Comparison of ENCODE assay signal across 8 cellular contexts in the genomic region with DNA sequence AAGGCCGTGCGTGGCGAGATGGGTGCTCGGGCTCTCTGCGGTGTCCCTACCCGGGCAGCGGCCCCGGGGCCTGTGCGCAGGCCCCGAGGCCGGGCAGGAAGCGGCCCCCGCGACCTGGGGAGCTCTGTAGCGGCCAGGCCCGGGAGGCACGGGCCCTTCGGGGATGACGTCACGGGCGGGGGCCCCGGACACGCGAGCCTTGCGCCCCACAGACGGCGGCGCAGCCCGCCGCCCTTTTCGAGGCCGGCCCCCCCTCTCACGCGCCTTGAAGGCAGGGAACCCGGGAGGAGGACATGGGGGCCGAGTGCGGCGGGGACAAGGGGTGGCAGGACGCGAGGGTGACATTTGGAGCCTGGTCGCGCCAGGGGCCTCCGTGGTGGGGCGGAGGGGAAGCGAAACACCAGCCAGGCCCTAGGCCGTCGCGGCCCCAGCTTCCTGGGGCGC. TPM values are rescaled to one million over a fixed set of nuclear protein-coding genes. Genes with fewer than 3 reads are reported as not detected.
DNase-seq lines count a peak whose midpoint lies in the region; ATAC-seq, FAIRE-seq and TF ChIP-seq lines count a peak whose summit lies in the region.

No MANE protein-coding gene starts in this region.

- H4K20me1 ChIP-seq in H1 (replicated peaks in 1 of 2; ENCODE audit: control insufficient read depth in 1 of 2, insufficient read depth in 2 of 2, low read length in 2 of 2), result peaks cover 3 to 6% of the 10 kb centered on the region in 2 experiments

- H3K4ac ChIP-seq in H1 (replicated peaks; ENCODE audit: insufficient read length, low read depth, low read length), result no peak overlapping the region

- H3K27me3 ChIP-seq in H1 (replicated peaks in 1 of 4; ENCODE audit: control insufficient read depth in 3 of 4, extremely low read depth in 1 of 4, insufficient read depth in 3 of 4, low read length in 3 of 4), result peaks cover 76 to 98% (median 96%) of the 10 kb centered on the region in 4 experiments
- no peaks in the 10 kb centered on the region for H3K27me3 ChIP-seq in mononuclear cell (ENCODE audit: insufficient read depth, low read length)

- H3K36me3 ChIP-seq in KOPT-K1 (ENCODE audit: insufficient read depth, low read length) (peaks cover 8% of the 10 kb centered on the region; the same call in 1 of the 2 replicates), H1 (ENCODE audit: control insufficient read depth in 2 of 4, insufficient read depth in 4 of 4, low read length in 3 of 4) (peaks cover 0 to 7% (median 0%) of the 10 kb centered on the region in 4 experiments; a peak in 1 of 8 replicates)

- peaks cover 5% of the 10 kb centered on the region; the same call in 1 of the 2 replicates for H3K23me2 ChIP-seq in H1 (ENCODE audit: low read depth, low read length)

- H3K14ac ChIP-seq in H1 (ENCODE audit: insufficient read length), result no peak overlapping the region

- no peaks in the 10 kb centered on the region for H3K79me2 ChIP-seq in H1 (ENCODE audit: control insufficient read depth in 1 of 2, insufficient read depth in 2 of 2, low read length in 2 of 2)

- no peak overlapping the region for H2BK20ac ChIP-seq in H1 (ENCODE audit: low read length)

- peak in 11 of 14 donors; percentile 36 to 82 (median 65) for DNase-seq in C1 segment of cervical spinal cord (lab: John Stamatoyannopoulos, UW)
- DNase-seq in activated CD4-positive, alpha-beta T cell treated with anti-CD3 and anti-CD28 coated beads, Interleukin-2, amount 50 U/mL, for 48 hours, result peak; percentile 62 to 68
- no peak for DNase-seq in H1 (ENCODE audit: low read depth in 1 of 2, low spot score in 2 of 2)
- DNase-seq in G401 (ENCODE audit: low spot score), result no peak

- in situ Hi-C loops in G401 (cut with HindIII; ENCODE audit: low sequenced_read_pairs), result no loop called here

- H3K18ac ChIP-seq in H1 (ENCODE audit: extremely low read depth, low read length), result 0 out of 2 replicates have a peak overlapping the region, but pooled peaks have one; percentile 15

- no peak for TF ChIP-seq EP300 in H1 (IDR thresholded peaks at IDR 0.05; ENCODE audit: borderline replicate concordance in 1 of 2, low read depth in 2 of 2, low read length in 2 of 2)

- no peaks in the 10 kb centered on the region for H3K79me1 ChIP-seq in H1 (ENCODE audit: low read depth, low read length)

- peak overlapping the region; percentile 77 to 85 for H3K4me2 ChIP-seq in H1 (ENCODE audit: insufficient read depth in 1 of 2, low read depth in 2 of 2, low read length in 2 of 2)

- no peak overlapping the region for H2BK120ac ChIP-seq in H1 (replicated peaks; ENCODE audit: low read depth, low read length)

- no peak overlapping the region; the same call in 1 of the 2 replicates for H2AFZ ChIP-seq in H1 (ENCODE audit: low read length)

- POLR2A ChIA-PET in H1 (lab: Charles Lee; ENCODE audit: partially characterized antibody), result interaction anchor here (0.7 to 4.1 kb wide), 8 partner anchors 11 to 187 kb away, joined by 3 to 21 read pairs (median 4); no protein-coding TSS in a partner anchor

- H3K36me3 Mint-ChIP-seq in stimulated activated naive CD8-positive, alpha-beta T cell treated with anti-CD3 and anti-CD28 coated beads, Interleukin-15, Interleukin-2, amounts not matched to agents 100 ng/mL and 50 ng/mL, for 24 hours (ENCODE audit: low read depth), result no peaks in the 10 kb centered on the region

- H2BK12ac ChIP-seq in H1 (ENCODE audit: low read depth, low read length), result no peak overlapping the region; the same call in 1 of the 2 replicates

- peak overlapping the region; percentile 91 for H3K27ac Mint-ChIP-seq in stimulated activated naive CD8-positive, alpha-beta T cell treated with anti-CD3 and anti-CD28 coated beads, Interleukin-15, Interleukin-2, amounts not matched to agents 100 ng/mL and 50 ng/mL, for 24 hours

- peak overlapping the region; percentile 92 for H3K27ac ChIP-seq in KOPT-K1 (ENCODE audit: low read depth, low read length, poor library complexity, severe bottlenecking)
- no peak overlapping the region for H3K27ac ChIP-seq in H1 (ENCODE audit: low read depth, low read length)

- no peaks in the 10 kb centered on the region for H3K9me3 ChIP-seq in KOPT-K1 (ENCODE audit: insufficient read depth, low read length, poor library complexity, severe bottlenecking)
- H3K9me3 ChIP-seq in H1 (ENCODE audit: insufficient read depth in 2 of 2, low read depth in 1 of 2, low read length in 1 of 2), result no peaks in the 10 kb centered on the region
- H3K9me3 ChIP-seq in mononuclear cell (ENCODE audit: low read depth, low read length), result no peaks in the 10 kb centered on the region

- no peak for TF ChIP-seq POLR2A in H1 (IDR thresholded peaks at IDR 0.05; ENCODE audit: control extremely low read depth in 1 of 2, low read depth in 2 of 2, low read length in 2 of 2)

- no peaks in the 10 kb centered on the region for H3K9me3 Mint-ChIP-seq in stimulated activated naive CD8-positive, alpha-beta T cell treated with anti-CD3 and anti-CD28 coated beads, Interleukin-15, Interleukin-2, amounts not matched to agents 100 ng/mL and 50 ng/mL, for 24 hours

- no peak overlapping the region for H2AK5ac ChIP-seq in H1 (ENCODE audit: low read depth, low read length)

- CTCF ChIA-PET in H1 (lab: Charles Lee; ENCODE audit: partially characterized antibody), result interaction anchor here (0.6 to 2.0 kb wide), 13 partner anchors 8 to 129 kb away, joined by 3 to 7 read pairs (median 3); no protein-coding TSS in a partner anchor

- no peak for TF ChIP-seq CTCF in H1 (IDR thresholded peaks at IDR 0.05; ENCODE audit: control extremely low read depth in 1 of 3, insufficient read depth in 1 of 3, low read depth in 1 of 3, low read length in 3 of 3)

- no peaks in the 10 kb centered on the region for H3K27me3 Mint-ChIP-seq in stimulated activated naive CD8-positive, alpha-beta T cell treated with anti-CD3 and anti-CD28 coated beads, Interleukin-15, Interleukin-2, amounts not matched to agents 100 ng/mL and 50 ng/mL, for 24 hours

- peak; percentile 40 for ATAC-seq in GM19452 (IDR thresholded peaks at IDR 0.05; ENCODE audit: unreplicated experiment)

- no peak overlapping the region for H3K56ac ChIP-seq in H1 (replicated peaks; ENCODE audit: insufficient read length, low read depth, low read length)

- no peak overlapping the region for H3K9ac ChIP-seq in H1 (replicated peaks in 1 of 4; ENCODE audit: extremely low read depth in 1 of 4, low read depth in 3 of 4, low read length in 3 of 4)

- FAIRE-seq in H1 (lab: Jason Lieb, UNC), result no peak

- H3K4me3 ChIP-seq in H1 (ENCODE audit: extremely low read depth in 1 of 4, insufficient read depth in 2 of 4, low read depth in 3 of 4, low read length in 4 of 4) (peak overlapping the region; percentile 34 to 71 (median 38)), mononuclear cell (ENCODE audit: low read length) (peak overlapping the region; percentile 59)

- peak overlapping the region; percentile 45; the same call in 1 of the 2 replicates for H4K8ac ChIP-seq in H1 (ENCODE audit: extremely low read depth, insufficient read depth, low read length)

- no peak for TF ChIP-seq RAD21 in H1 (IDR thresholded peaks at IDR 0.05 in 1 of 2, conservative IDR thresholded peaks at IDR 0.05 in 1 of 2; ENCODE audit: low read depth in 2 of 2, low read length in 2 of 2)

- H3K4me3 Mint-ChIP-seq in stimulated activated naive CD8-positive, alpha-beta T cell treated with anti-CD3 and anti-CD28 coated beads, Interleukin-15, Interleukin-2, amounts not matched to agents 100 ng/mL and 50 ng/mL, for 24 hours, result peak overlapping the region; percentile 89

- H2BK5ac ChIP-seq in H1 (ENCODE audit: low read depth, low read length), result no peak overlapping the region

- H3K23ac ChIP-seq in H1 (ENCODE audit: insufficient read length), result no peak overlapping the region

- WGBS in H1 (ENCODE audit: extremely low coverage in 1 of 2, insufficient coverage in 1 of 2, insufficient read length in 1 of 2, insufficient replicate concordance in 2 of 2, low coverage in 1 of 2, low lambda C conversion rate in 2 of 2, missing lambda C conversion rate in 1 of 2), 2 experiments, result 3% methylated on average over 32 of the region's 49 CpGs; no CpG with 5 or more reads in 1 of the 2 experiments

- no peak overlapping the region for H2BK15ac ChIP-seq in H1 (ENCODE audit: low read length)

- H4K91ac ChIP-seq in H1 (replicated peaks; ENCODE audit: insufficient read length, low read length), result no peak overlapping the region

- H3K4me1 Mint-ChIP-seq in stimulated activated naive CD8-positive, alpha-beta T cell treated with anti-CD3 and anti-CD28 coated beads, Interleukin-15, Interleukin-2, amounts not matched to agents 100 ng/mL and 50 ng/mL, for 24 hours (ENCODE audit: low read depth), result peaks cover 32% of the 10 kb centered on the region

- peaks cover 4 to 38% (median 27%) of the 10 kb centered on the region in 4 experiments for H3K4me1 ChIP-seq in H1 (replicated peaks in 1 of 4; ENCODE audit: control insufficient read depth in 3 of 4, insufficient read depth in 4 of 4, low read length in 3 of 4)
- H3K4me1 ChIP-seq in mononuclear cell (ENCODE audit: insufficient read depth, low read length), result peaks cover 17% of the 10 kb centered on the region

- no peak overlapping the region for H4K5ac ChIP-seq in H1 (ENCODE audit: insufficient read length, low read depth, low read length)

TF ChIP-seq in H1, 55 proteins besides CTCF, POLR2A, EP300 and RAD21 (continues in another document):
- TF ChIP-seq GABPA (IDR thresholded peaks at IDR 0.05; ENCODE audit: borderline replicate concordance, insufficient read depth, low read length) (no peak), JUND (IDR thresholded peaks at IDR 0.05; ENCODE audit: low read length) (no peak), FOSL1 (IDR thresholded peaks at IDR 0.05; ENCODE audit: insufficient read depth, low read depth, low read length) (no peak), HDAC6 (IDR thresholded peaks at IDR 0.05; ENCODE audit: low read depth, low read length) (no peak), EZH2 (IDR thresholded peaks at IDR 0.05; ENCODE audit: low read depth, low read length, severe bottlenecking) (peak; percentile 87)

RNA-seq across cellular contexts. Expression of gene RAI1, which starts 1.1 kb away (rescaled TPM):
- total RNA-seq in H1 (2021; fragmentation: NEBNext Ultra II Directional; extraction: Animal tissue kit (Norgen Biotek cat#: 25700)), result 0.80 and 1.2 TPM in 2 replicates
- polyA plus RNA-seq in H1 (2011; rRNA removed), result 0.39 and 0.57 TPM in 2 replicates
- polyA plus RNA-seq in H1 (2011; cell fraction: cytosol; rRNA removed), result 0.45 TPM
- polyA plus RNA-seq in H1 (2011; cell fraction: nucleus; rRNA removed), result 1.5 TPM
- polyA plus RNA-seq in H1 (2012, experiment 1 of 2), result 0.89 to 1.6 TPM (median 1.1 TPM) in 4 replicates
- polyA plus RNA-seq in H1 (2012, experiment 2 of 2), result 0.58 TPM
- polyA plus RNA-seq in H1 (2013, experiment 1 of 2), result 0.71 TPM
- 0.57 TPM for polyA plus RNA-seq in H1 (2013, experiment 2 of 2)
- polyA minus RNA-seq in H1 (2011; rRNA and poly(A)+ RNA removed), result 0.13 and 0.22 TPM in 2 replicates
- 0.73 TPM for polyA minus RNA-seq in H1 (2011; cell fraction: cytosol; rRNA and poly(A)+ RNA removed)
- polyA minus RNA-seq in H1 (2011; cell fraction: nucleus; rRNA and poly(A)+ RNA removed), result 1.4 TPM
- 8.9 TPM for total RNA-seq in mononuclear cell
- total RNA-seq in G401 (2014; rRNA removed; shearing (Covaris generic)), result 12.0 and 13.8 TPM in 2 replicates

Comparison
In these comparisons a context has a peak if more than half of its experiments do, and no peak if none do; other contexts are left out.
1. DNase-seq: peak in C1 segment of cervical spinal cord (11 of 14) and activated CD4-positive, alpha-beta T cell treated with anti-CD3 and anti-CD28 coated beads, Interleukin-2, amount 50 U/mL, for 48 hours (2 of 2); none in H1 (0 of 2) and G401 (single experiment).